In the genomic region with DNA sequence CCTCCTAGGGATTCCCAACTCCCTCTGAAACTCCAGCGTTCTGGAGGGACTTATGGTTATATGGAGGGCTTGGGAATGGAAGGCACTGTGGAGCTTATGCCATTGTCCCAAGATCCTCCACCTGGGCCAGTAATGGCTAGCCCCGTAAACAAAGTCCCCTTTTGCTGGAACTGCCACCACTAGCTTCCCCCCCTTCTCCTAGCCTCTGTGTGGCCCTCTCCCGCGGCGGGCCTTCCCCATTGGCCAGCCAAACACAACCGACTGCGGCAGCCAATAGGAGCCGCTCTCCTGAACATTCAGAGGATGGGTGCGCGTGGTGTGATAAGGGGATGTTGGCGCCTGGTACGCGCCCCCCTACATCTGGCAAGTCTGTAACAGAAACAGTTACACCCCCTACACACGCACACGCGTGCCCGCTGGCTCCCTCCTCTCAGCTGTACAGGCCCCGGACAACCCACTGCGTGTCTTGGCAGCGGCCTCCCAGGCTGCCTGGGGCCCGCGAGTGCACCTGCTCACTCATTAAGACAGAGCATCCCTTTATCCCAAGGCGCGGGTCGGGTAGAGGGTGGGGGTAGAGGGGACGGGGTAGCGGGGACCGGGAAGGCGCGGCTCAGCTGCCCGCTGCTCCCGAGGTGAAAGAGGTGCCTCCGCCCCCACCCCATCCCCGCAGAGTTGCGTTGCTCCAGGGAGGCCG, we compare ENCODE assay signal across 1 cellular context.
TF ChIP-seq lines count a peak whose summit lies in the region.

No MANE protein-coding gene starts in this region.

TF ChIP-seq in SK-N-SH, 30 proteins besides CTCF, POLR2A, EP300 and RAD21 (continued from another document):
- TF ChIP-seq, protein P1, sequence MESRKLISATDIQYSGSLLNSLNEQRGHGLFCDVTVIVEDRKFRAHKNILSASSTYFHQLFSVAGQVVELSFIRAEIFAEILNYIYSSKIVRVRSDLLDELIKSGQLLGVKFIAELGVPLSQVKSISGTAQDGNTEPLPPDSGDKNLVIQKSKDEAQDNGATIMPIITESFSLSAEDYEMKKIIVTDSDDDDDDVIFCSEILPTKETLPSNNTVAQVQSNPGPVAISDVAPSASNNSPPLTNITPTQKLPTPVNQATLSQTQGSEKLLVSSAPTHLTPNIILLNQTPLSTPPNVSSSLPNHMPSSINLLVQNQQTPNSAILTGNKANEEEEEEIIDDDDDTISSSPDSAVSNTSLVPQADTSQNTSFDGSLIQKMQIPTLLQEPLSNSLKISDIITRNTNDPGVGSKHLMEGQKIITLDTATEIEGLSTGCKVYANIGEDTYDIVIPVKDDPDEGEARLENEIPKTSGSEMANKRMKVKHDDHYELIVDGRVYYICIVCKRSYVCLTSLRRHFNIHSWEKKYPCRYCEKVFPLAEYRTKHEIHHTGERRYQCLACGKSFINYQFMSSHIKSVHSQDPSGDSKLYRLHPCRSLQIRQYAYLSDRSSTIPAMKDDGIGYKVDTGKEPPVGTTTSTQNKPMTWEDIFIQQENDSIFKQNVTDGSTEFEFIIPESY (IDR thresholded peaks at IDR 0.05; ENCODE audit: borderline replicate concordance, low read depth) = no peak
- no peak for TF ChIP-seq RXRA (IDR thresholded peaks at IDR 0.05; ENCODE audit: borderline replicate concordance, low read depth)
- TF ChIP-seq CHD2 (IDR thresholded peaks at IDR 0.05; ENCODE audit: low read length, partially characterized antibody) = no peak
- no peak for TF ChIP-seq JUND (IDR thresholded peaks at IDR 0.05)
- no peak for TF ChIP-seq SIN3A (IDR thresholded peaks at IDR 0.05; ENCODE audit: borderline replicate concordance, low read depth, low read length)
- TF ChIP-seq SMC3 (IDR thresholded peaks at IDR 0.05; ENCODE audit: low read depth, low read length) = no peak
- TF ChIP-seq POLR2AphosphoS5 (IDR thresholded peaks at IDR 0.05; ENCODE audit: low read depth, low read length) = no peak
- no peak for TF ChIP-seq TEAD4 (IDR thresholded peaks at IDR 0.05; ENCODE audit: borderline replicate concordance, insufficient read depth)
- TF ChIP-seq, protein P2, sequence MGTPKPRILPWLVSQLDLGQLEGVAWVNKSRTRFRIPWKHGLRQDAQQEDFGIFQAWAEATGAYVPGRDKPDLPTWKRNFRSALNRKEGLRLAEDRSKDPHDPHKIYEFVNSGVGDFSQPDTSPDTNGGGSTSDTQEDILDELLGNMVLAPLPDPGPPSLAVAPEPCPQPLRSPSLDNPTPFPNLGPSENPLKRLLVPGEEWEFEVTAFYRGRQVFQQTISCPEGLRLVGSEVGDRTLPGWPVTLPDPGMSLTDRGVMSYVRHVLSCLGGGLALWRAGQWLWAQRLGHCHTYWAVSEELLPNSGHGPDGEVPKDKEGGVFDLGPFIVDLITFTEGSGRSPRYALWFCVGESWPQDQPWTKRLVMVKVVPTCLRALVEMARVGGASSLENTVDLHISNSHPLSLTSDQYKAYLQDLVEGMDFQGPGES (IDR thresholded peaks at IDR 0.05; ENCODE audit: low read depth, low read length) = no peak
